Comparison of ENCODE assay signal across 19 cellular contexts in the genomic region with DNA sequence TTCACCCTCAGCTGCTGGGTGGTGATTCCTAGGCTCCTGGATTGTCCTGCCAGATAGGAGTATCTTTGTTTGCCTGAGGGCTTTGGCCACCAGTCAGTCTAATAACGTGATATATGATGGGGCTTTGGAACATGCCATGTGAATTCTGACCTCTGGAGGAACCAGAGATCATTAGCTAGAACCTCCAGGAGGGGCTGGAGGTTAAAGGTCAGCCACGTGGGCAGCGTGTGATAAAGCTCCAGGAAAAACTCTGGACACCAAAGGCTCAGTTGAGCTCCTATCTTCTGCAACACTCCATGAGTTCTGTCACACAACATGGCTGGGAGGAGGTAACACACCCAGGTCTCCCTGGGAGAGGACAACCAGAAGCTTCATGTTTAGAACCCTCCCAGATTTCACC.
"Had no signal": no experiment of that assay in that cellular context is flagged by ENCODE, and none has a peak within 500 bp of the region (broad histone marks: within the 10 kb centered on the region; RNA-seq: fewer than 3 reads in every experiment).

No MANE protein-coding gene starts in this region.

- H3K36me3 ChIP-seq: brain microvascular endothelial cell, gastrocnemius medialis, right atrium auricular region, tibial nerve had no signal

- DNase-seq: activated B cell treated with CpG ODN at 0.5 μM for 24 hours; activated CD4-positive, alpha-beta T cell treated with anti-CD3 and anti-CD28 coated beads, Interleukin-2, amount 10 ng/mL, durations not matched to agents 24 days and 14 days; activated CD8-positive, alpha-beta memory T cell treated with anti-CD3 and anti-CD28 coated beads, Interleukin-2, amount 50 U/mL, for 48 hours; activated gamma-delta T cell treated with Interleukin-2 at 50 U/mL for 16 hours; activated T-cell treated with anti-CD3 and anti-CD28 coated beads, Interleukin-2, amount 50 U/mL, for 72 hours; amygdala; brain microvascular endothelial cell; cerebellar nuclear complex; endodermal cell; gastrocnemius medialis; islet precursor cell; mammary epithelial cell; naive thymus-derived CD8-positive, alpha-beta T cell; stimulated activated naive CD8-positive, alpha-beta T cell treated with anti-CD3 and anti-CD28 coated beads, Interleukin-15, amount 100 ng/mL, for 72 hours; T-helper 2 cell had no signal

- H3K4me1 ChIP-seq: right atrium auricular region had no signal

- H3K9me3 ChIP-seq: gastrocnemius medialis had no signal

- H3K4me2 ChIP-seq: smooth muscle cell had no signal

- ATAC-seq: activated T-cell treated with anti-CD3 and anti-CD28 coated beads, Interleukin-2, amount 50 U/mL, for 72 hours; gastrocnemius medialis; left lobe of liver; naive thymus-derived CD8-positive, alpha-beta T cell; stimulated activated naive CD8-positive, alpha-beta T cell treated with anti-CD3 and anti-CD28 coated beads, Interleukin-15, amount 100 ng/mL, for 72 hours had no signal

- H3K27me3 ChIP-seq: brain microvascular endothelial cell, gastrocnemius medialis, right atrium auricular region, tibial nerve had no signal

- H3K4me3 ChIP-seq: gastrocnemius medialis, right atrium auricular region, smooth muscle cell, tibial nerve had no signal
